In the genomic region with DNA sequence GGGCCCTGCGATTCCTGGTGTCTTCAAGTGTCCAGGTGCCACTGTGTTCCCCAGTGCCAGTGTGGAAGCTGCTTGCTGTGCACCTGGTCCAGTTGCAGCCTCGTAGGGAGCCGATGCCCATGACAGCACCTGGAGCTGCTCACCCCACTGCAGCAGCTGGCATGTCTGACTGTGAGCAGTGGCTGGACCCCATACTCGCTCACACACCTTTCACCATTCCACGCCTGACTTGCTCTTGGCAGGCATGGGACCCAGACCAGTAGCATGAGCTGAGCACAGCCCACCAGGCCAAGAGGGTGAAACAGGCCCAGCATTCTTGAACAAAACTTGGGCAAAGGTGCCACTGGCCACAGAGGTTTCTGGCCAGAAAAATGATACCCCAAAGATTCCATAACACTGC, we compare ENCODE assay signal across 26 cellular contexts.
"Had no signal": no experiment of that assay in that cellular context is flagged by ENCODE, and none has a peak within 500 bp of the region (broad histone marks: within the 10 kb centered on the region; RNA-seq: fewer than 3 reads in every experiment).

No MANE protein-coding gene starts in this region.

- H3K4me1 Mint-ChIP-seq: naive B cell; natural killer cell; nephron progenitor cell; stimulated activated effector memory CD8-positive, alpha-beta T cell treated with anti-CD3 and anti-CD28 coated beads, Interleukin-12 subunit alpha, Interleukin-12 subunit beta, amount 100 ng/mL, for 72 hours had no signal

- H2AFZ ChIP-seq: parathyroid adenoma had no signal

- DNase-seq: hippocampal formation; left colon; left lung; mesendoderm; naive B cell; natural killer cell; nephron progenitor cell; nucleus accumbens; right cardiac atrium; sigmoid colon; small intestine; spleen; stimulated activated CD4-positive, alpha-beta T cell treated with anti-CD3 and anti-CD28 coated beads, Interleukin-4, amount 100 ng/mL, for 24 hours; stimulated activated naive CD4-positive, alpha-beta T cell; tibial artery; trophoblast cell; uterus had no signal

- H3K9me3 ChIP-seq: suprapubic skin, thoracic aorta had no signal

- H3K4me3 ChIP-seq: left lung, lung, sigmoid colon, spleen, suprapubic skin, thoracic aorta, tibial artery, uterus had no signal

- H3K27me3 Mint-ChIP-seq: stimulated activated naive CD8-positive, alpha-beta T cell treated with anti-CD3 and anti-CD28 coated beads, Interleukin-15, Interleukin-2, amounts not matched to agents 100 ng/mL and 50 ng/mL, for 24 hours had no signal

- H3K4me3 Mint-ChIP-seq: mesothelial cell of epicardium; naive B cell; natural killer cell; nephron progenitor cell; stimulated activated effector memory CD8-positive, alpha-beta T cell treated with anti-CD3 and anti-CD28 coated beads, Interleukin-12 subunit alpha, Interleukin-12 subunit beta, amount 100 ng/mL, for 72 hours; stimulated activated naive CD8-positive, alpha-beta T cell treated with anti-CD3 and anti-CD28 coated beads, Interleukin-15, Interleukin-2, amounts not matched to agents 100 ng/mL and 50 ng/mL, for 24 hours had no signal

- H3K9me3 Mint-ChIP-seq: natural killer cell; stimulated activated effector memory CD8-positive, alpha-beta T cell treated with anti-CD3 and anti-CD28 coated beads, Interleukin-12 subunit alpha, Interleukin-12 subunit beta, amount 100 ng/mL, for 72 hours; stimulated activated naive CD8-positive, alpha-beta T cell treated with anti-CD3 and anti-CD28 coated beads, Interleukin-15, Interleukin-2, amounts not matched to agents 100 ng/mL and 50 ng/mL, for 24 hours had no signal

- H3K36me3 ChIP-seq: left lung, sigmoid colon, spleen, suprapubic skin, thoracic aorta, tibial artery, uterus had no signal

- FAIRE-seq: keratinocyte, small intestine had no signal

- H3K27me3 ChIP-seq: left lung, sigmoid colon, spleen, suprapubic skin, uterus had no signal

- H3K9ac ChIP-seq: parathyroid adenoma had no signal

- H3K79me2 ChIP-seq: parathyroid adenoma had no signal

- H3K27ac Mint-ChIP-seq: mesothelial cell of epicardium; naive B cell; natural killer cell; nephron progenitor cell; progenitor cell of endocrine pancreas; stimulated activated effector memory CD8-positive, alpha-beta T cell treated with anti-CD3 and anti-CD28 coated beads, Interleukin-12 subunit alpha, Interleukin-12 subunit beta, amount 100 ng/mL, for 72 hours; stimulated activated naive CD8-positive, alpha-beta T cell treated with anti-CD3 and anti-CD28 coated beads, Interleukin-15, Interleukin-2, amounts not matched to agents 100 ng/mL and 50 ng/mL, for 24 hours had no signal

- H3K4me1 ChIP-seq: left lung, parathyroid adenoma, sigmoid colon, spleen, suprapubic skin, tibial artery, uterus had no signal

- H3K27ac ChIP-seq: left lung, parathyroid adenoma, sigmoid colon, spleen, suprapubic skin, thoracic aorta, tibial artery, uterus had no signal

- H3K36me3 Mint-ChIP-seq: mesothelial cell of epicardium; naive B cell; natural killer cell; stimulated activated effector memory CD8-positive, alpha-beta T cell treated with anti-CD3 and anti-CD28 coated beads, Interleukin-12 subunit alpha, Interleukin-12 subunit beta, amount 100 ng/mL, for 72 hours had no signal

- ATAC-seq: left colon; left lung; natural killer cell; right cardiac atrium; stimulated activated effector memory CD8-positive, alpha-beta T cell treated with anti-CD3 and anti-CD28 coated beads, Interleukin-12 subunit alpha, Interleukin-12 subunit beta, amount 100 ng/mL, for 72 hours had no signal
